Comparison of ENCODE assay signal across 1 cellular context in genomic region chr6:12245360-12245759, GRCh38.
TF ChIP-seq lines count a peak whose summit lies in the region.

No MANE protein-coding gene starts in this region.

TF ChIP-seq in GM23338, 12 proteins besides CTCF, POLR2A, EP300 and RAD21 (continued from another document):
- TF ChIP-seq ZNF462 (CRISPR knock-in tag; IDR thresholded peaks at IDR 0.05) (no peak), CREB1 (CRISPR knock-in tag; IDR thresholded peaks at IDR 0.05; ENCODE audit: low read depth) (no peak), ZNF114 (CRISPR knock-in tag; IDR thresholded peaks at IDR 0.05) (no peak), POLR2AphosphoS5 (IDR thresholded peaks at IDR 0.05; ENCODE audit: low read depth) (no peak)
